25 cellular contexts compared by ENCODE assay signal in the genomic region with DNA sequence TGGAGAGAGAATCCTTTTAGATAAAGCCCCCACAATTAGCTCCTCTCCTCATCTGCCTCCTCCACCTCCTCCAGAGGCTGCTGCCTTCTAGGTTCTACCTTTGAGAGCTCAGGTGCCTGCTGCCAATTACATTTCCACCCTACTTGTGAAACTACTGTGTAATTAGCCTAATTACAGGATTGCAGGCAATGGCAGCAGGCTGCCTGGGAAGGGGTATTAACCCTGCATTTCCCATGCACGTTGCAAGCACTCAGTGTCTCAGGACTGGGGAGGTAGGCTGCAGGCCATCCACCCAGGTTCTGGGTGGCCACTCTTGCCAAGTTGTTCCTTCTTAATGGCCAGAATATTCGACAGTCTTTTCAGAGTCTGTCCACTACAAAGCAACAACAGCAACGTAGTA.
DNase-seq lines count a peak whose midpoint lies in the region; ATAC-seq and TF ChIP-seq lines count a peak whose summit lies in the region.
"Had no signal": no experiment of that assay in that cellular context is flagged by ENCODE, and none has a peak within 500 bp of the region (broad histone marks: within the 10 kb centered on the region; RNA-seq: fewer than 3 reads in every experiment).

No MANE protein-coding gene starts in this region.

- no peaks in the 10 kb centered on the region for H3K36me3 Mint-ChIP-seq in neural progenitor cell
- H3K36me3 Mint-ChIP-seq in activated T-cell treated with anti-CD3 and anti-CD28 coated beads, Interleukin-2, amount 50 U/mL, for 72 hours (ENCODE audit: insufficient read depth in 2 of 2) = no peaks in the 10 kb centered on the region
- H3K36me3 Mint-ChIP-seq: natural killer cell had no signal

- H3K27ac ChIP-seq in SK-N-SH (ENCODE audit: low read depth in 2 of 2, low read length in 1 of 2) = peak overlapping the region in 1 of 2 experiments; percentile 33; a peak in 1 of 4 replicates
- H3K27ac ChIP-seq in SK-N-MC = peak overlapping the region; percentile 48; the same call in 1 of the 2 replicates
- peak overlapping the region; percentile 57 for H3K27ac ChIP-seq in neural progenitor cell
- H3K27ac ChIP-seq: BLaER1 treated with 17β-estradiol and CSF1 and Interleukin-3, amounts not matched to agents 10 nM and 100 nM; esophagus muscularis mucosa; gastrocnemius medialis; pancreas; PC-9 had no signal

- H3K4me3 ChIP-seq in SK-N-SH (ENCODE audit: low read depth in 2 of 2, low read length in 1 of 2) = no peak overlapping the region
- no peak overlapping the region for H3K4me3 ChIP-seq in SK-N-MC
- H3K4me3 ChIP-seq in neural progenitor cell = no peak overlapping the region
- H3K4me3 ChIP-seq: BLaER1 treated with 17β-estradiol and CSF1 and Interleukin-3, amounts not matched to agents 10 nM and 100 nM; esophagus muscularis mucosa; gastrocnemius medialis; MG63; pancreas; PC-9 had no signal

- TF ChIP-seq RAD21 in SK-N-SH (IDR thresholded peaks at IDR 0.05; ENCODE audit: low read length) = no peak

- no peak overlapping the region for H3K27ac Mint-ChIP-seq in neural progenitor cell
- no peak overlapping the region for H3K27ac Mint-ChIP-seq in activated T-cell treated with anti-CD3 and anti-CD28 coated beads, Interleukin-2, amount 50 U/mL, for 72 hours
- H3K27ac Mint-ChIP-seq: activated T-helper 17 cell treated with anti-CD3 and anti-CD28 coated beads, Interleukin-2, amount 50 U/mL, for 72 hours; HFFc6; natural killer cell; T-helper 2 cell treated with Interferon-gamma antibody and Interleukin-4, amounts not matched to agents 5 μg/mL and 100 μg/mL, for 36 hours had no signal

- H3K4me3 Mint-ChIP-seq in neural progenitor cell = no peak overlapping the region
- H3K4me3 Mint-ChIP-seq in activated T-cell treated with anti-CD3 and anti-CD28 coated beads, Interleukin-2, amount 50 U/mL, for 72 hours = no peak overlapping the region
- H3K4me3 Mint-ChIP-seq: activated T-helper 17 cell treated with anti-CD3 and anti-CD28 coated beads, Interleukin-2, amount 50 U/mL, for 72 hours; HFFc6; natural killer cell; T-helper 2 cell treated with Interferon-gamma antibody and Interleukin-4, amounts not matched to agents 5 μg/mL and 100 μg/mL, for 36 hours had no signal

- peaks cover 19% of the 10 kb centered on the region for H3K4me1 Mint-ChIP-seq in neural progenitor cell
- H3K4me1 Mint-ChIP-seq in activated T-cell treated with anti-CD3 and anti-CD28 coated beads, Interleukin-2, amount 50 U/mL, for 72 hours (ENCODE audit: low read depth) = peaks cover 7% of the 10 kb centered on the region
- H3K4me1 Mint-ChIP-seq: activated T-helper 17 cell treated with anti-CD3 and anti-CD28 coated beads, Interleukin-2, amount 50 U/mL, for 72 hours had no signal

- H3K27me3 Mint-ChIP-seq in neural progenitor cell (ENCODE audit: insufficient read depth, low read depth) = peaks cover 2% of the 10 kb centered on the region
- no peaks in the 10 kb centered on the region for H3K27me3 Mint-ChIP-seq in activated T-cell treated with anti-CD3 and anti-CD28 coated beads, Interleukin-2, amount 50 U/mL, for 72 hours (ENCODE audit: low read depth)
- H3K27me3 Mint-ChIP-seq: activated T-helper 17 cell treated with anti-CD3 and anti-CD28 coated beads, Interleukin-2, amount 50 U/mL, for 72 hours had no signal

- H2AFZ ChIP-seq in SK-N-SH (ENCODE audit: low read depth) (peak overlapping the region; percentile 27), neural progenitor cell (replicated peaks) (peak overlapping the region; percentile 18)
- H2AFZ ChIP-seq: PC-9 had no signal

- TF ChIP-seq CTCF in SK-N-SH (IDR thresholded peaks at IDR 0.05) (no peak), neural progenitor cell (IDR thresholded peaks at IDR 0.05) (no peak)

- H3K27me3 ChIP-seq in SK-N-SH (ENCODE audit: insufficient read depth) (no peaks in the 10 kb centered on the region), neural progenitor cell (no peaks in the 10 kb centered on the region)
- H3K27me3 ChIP-seq: BLaER1 treated with 17β-estradiol and CSF1 and Interleukin-3, amounts not matched to agents 10 nM and 100 nM; esophagus muscularis mucosa; gastrocnemius medialis; MG63; pancreas had no signal

- H3K4me1 ChIP-seq in SK-N-SH (ENCODE audit: control insufficient read depth in 1 of 2, insufficient read depth in 2 of 2, low read depth in 1 of 2, low read length in 1 of 2) (peaks cover 0 to 14% of the 10 kb centered on the region in 2 experiments; a peak in 1 of 4 replicates), neural progenitor cell (peaks cover 36% of the 10 kb centered on the region)
- H3K4me1 ChIP-seq: BLaER1 treated with 17β-estradiol and CSF1 and Interleukin-3, amounts not matched to agents 10 nM and 100 nM; esophagus muscularis mucosa; gastrocnemius medialis; pancreas had no signal

- TF ChIP-seq EP300 in SK-N-SH (IDR thresholded peaks at IDR 0.05; ENCODE audit: borderline replicate concordance in 1 of 2, low read depth in 1 of 2, low read length in 1 of 2) = no peak

- H3F3A ChIP-seq in SK-N-SH (replicated peaks; ENCODE audit: insufficient read depth) = peaks cover 32% of the 10 kb centered on the region
- H3F3A ChIP-seq in neural progenitor cell (ENCODE audit: low read depth) = peaks cover 10% of the 10 kb centered on the region

- POLR2A ChIA-PET in SK-N-SH (lab: Yijun Ruan, JAX) = no interaction called here

- no peak overlapping the region for H3K9ac ChIP-seq in SK-N-SH
- H3K9ac ChIP-seq in SK-N-MC (ENCODE audit: insufficient read length) = no peak overlapping the region
- no peak overlapping the region for H3K9ac ChIP-seq in neural progenitor cell
- H3K9ac ChIP-seq: BLaER1 treated with 17β-estradiol and CSF1 and Interleukin-3, amounts not matched to agents 10 nM and 100 nM had no signal

- H3K36me3 ChIP-seq in SK-N-SH (replicated peaks in 1 of 2; ENCODE audit: control insufficient read depth in 1 of 2, insufficient read depth in 2 of 2, low read length in 1 of 2) (no peaks in the 10 kb centered on the region), SK-N-MC (ENCODE audit: insufficient read depth, low read length) (no peaks in the 10 kb centered on the region), neural progenitor cell (no peaks in the 10 kb centered on the region)
- H3K36me3 ChIP-seq: BLaER1 treated with 17β-estradiol and CSF1 and Interleukin-3, amounts not matched to agents 10 nM and 100 nM; esophagus muscularis mucosa; gastrocnemius medialis; MG63; pancreas had no signal

- 96% methylated on average over 3 of the region's 3 CpGs for WGBS in SK-N-SH (ENCODE audit: low lambda C conversion rate)

- H3K9me3 Mint-ChIP-seq in neural progenitor cell = no peaks in the 10 kb centered on the region
- no peaks in the 10 kb centered on the region for H3K9me3 Mint-ChIP-seq in activated T-cell treated with anti-CD3 and anti-CD28 coated beads, Interleukin-2, amount 50 U/mL, for 72 hours
- H3K9me3 Mint-ChIP-seq: activated T-helper 17 cell treated with anti-CD3 and anti-CD28 coated beads, Interleukin-2, amount 50 U/mL, for 72 hours; HFFc6; natural killer cell; T-helper 2 cell treated with Interferon-gamma antibody and Interleukin-4, amounts not matched to agents 5 μg/mL and 100 μg/mL, for 36 hours had no signal

- H3K4me2 ChIP-seq in SK-N-SH (no peak overlapping the region), neural progenitor cell (peak overlapping the region; percentile 27)
- H3K4me2 ChIP-seq: BLaER1 treated with 17β-estradiol and CSF1 and Interleukin-3, amounts not matched to agents 10 nM and 100 nM; PC-9 had no signal

- H3K79me2 ChIP-seq in SK-N-SH (ENCODE audit: insufficient read depth) = no peaks in the 10 kb centered on the region
- no peaks in the 10 kb centered on the region for H3K79me2 ChIP-seq in neural progenitor cell (ENCODE audit: low read depth)

- no peaks in the 10 kb centered on the region for H3K9me2 ChIP-seq in SK-N-SH

- H4K20me1 ChIP-seq in SK-N-SH (ENCODE audit: insufficient read depth) (no peaks in the 10 kb centered on the region), neural progenitor cell (ENCODE audit: low read depth) (no peaks in the 10 kb centered on the region)
- H4K20me1 ChIP-seq: BLaER1 treated with 17β-estradiol and CSF1 and Interleukin-3, amounts not matched to agents 10 nM and 100 nM had no signal

- CTCF ChIA-PET in SK-N-SH (lab: Yijun Ruan, JAX) = no interaction called here

- no peak for DNase-seq in SK-N-SH
- DNase-seq in NCI-H2171 treated with DMSO at 0.1 percent for 48 hours (lab: John Stamatoyannopoulos, UW) = peak; percentile 71
- no peak for DNase-seq in SK-N-MC (ENCODE audit: low read depth, low spot score)
- DNase-seq in neural progenitor cell (ENCODE audit: low spot score) = peak; percentile 37
- DNase-seq in activated effector memory CD4-positive, alpha-beta T cell treated with Interleukin-2 at 50 U/mL for 16 hours = no peak
- no peak for DNase-seq in activated T-cell treated with anti-CD3 and anti-CD28 coated beads, Interleukin-2, amount 50 U/mL, for 72 hours
- DNase-seq: activated CD4-positive, CD25-positive, alpha-beta regulatory T cell treated with anti-CD3 and anti-CD28 coated beads, Interleukin-2, amount 50 U/mL, for 72 hours; activated CD8-positive, alpha-beta memory T cell treated with anti-CD3 and anti-CD28 coated beads for 24 hours; effector memory CD4-positive, alpha-beta T cell; gastrocnemius medialis; HFFc6; mesenchymal stem cell; MG63; natural killer cell; NCI-H1930; NCI-H526; pancreas; PC-9; right cardiac atrium had no signal

- H3K9me3 ChIP-seq in SK-N-SH (no peaks in the 10 kb centered on the region), SK-N-MC (ENCODE audit: low read depth, low read length) (no peaks in the 10 kb centered on the region), neural progenitor cell (ENCODE audit: low read depth) (no peaks in the 10 kb centered on the region)
- H3K9me3 ChIP-seq: BLaER1 treated with 17β-estradiol and CSF1 and Interleukin-3, amounts not matched to agents 10 nM and 100 nM; esophagus muscularis mucosa; gastrocnemius medialis; MG63; pancreas had no signal

- ATAC-seq in SK-N-SH treated with all-trans-retinoic acid at 6 μM for 48 hours (no peak), GM21367 (IDR thresholded peaks at IDR 0.05; ENCODE audit: unreplicated experiment) (no peak)
- no peak for ATAC-seq in activated T-cell treated with anti-CD3 and anti-CD28 coated beads, Interleukin-2, amount 50 U/mL, for 72 hours (replicated peaks in 1 of 2)
- ATAC-seq: activated T-helper 17 cell treated with anti-CD3 and anti-CD28 coated beads, Interleukin-2, amount 50 U/mL, for 72 hours; gastrocnemius medialis; natural killer cell; pancreas; right cardiac atrium had no signal

TF ChIP-seq in SK-N-SH, 30 proteins besides CTCF, POLR2A, EP300 and RAD21:
- no peak for TF ChIP-seq SIN3A (IDR thresholded peaks at IDR 0.05; ENCODE audit: borderline replicate concordance, low read depth, low read length)
- no peak for TF ChIP-seq TAF1 (IDR thresholded peaks at IDR 0.05; ENCODE audit: borderline replicate concordance, low read depth, low read length)
- no peak for TF ChIP-seq NFIC (IDR thresholded peaks at IDR 0.05; ENCODE audit: borderline replicate concordance)
- no peak for TF ChIP-seq TEAD4 (IDR thresholded peaks at IDR 0.05; ENCODE audit: borderline replicate concordance, insufficient read depth)

TF ChIP-seq in SK-N-SH treated with all-trans-retinoic acid at 6 μM for 48 hours, 23 proteins besides CTCF, POLR2A, EP300 and RAD21 (continues in another document):
- no peak for TF ChIP-seq ZC3H10 (CRISPR knock-in tag; IDR thresholded peaks at IDR 0.05)

Comparison
In these comparisons a context has a peak if more than half of its experiments do, and no peak if none do; other contexts are left out.
1. DNase-seq: peak in NCI-H2171 treated with DMSO at 0.1 percent for 48 hours (single experiment) and neural progenitor cell (single experiment); none in SK-N-SH (single experiment), SK-N-MC (single experiment), activated effector memory CD4-positive, alpha-beta T cell treated with Interleukin-2 at 50 U/mL for 16 hours (single experiment) and activated T-cell treated with anti-CD3 and anti-CD28 coated beads, Interleukin-2, amount 50 U/mL, for 72 hours (0 of 2).